In the genomic region with DNA sequence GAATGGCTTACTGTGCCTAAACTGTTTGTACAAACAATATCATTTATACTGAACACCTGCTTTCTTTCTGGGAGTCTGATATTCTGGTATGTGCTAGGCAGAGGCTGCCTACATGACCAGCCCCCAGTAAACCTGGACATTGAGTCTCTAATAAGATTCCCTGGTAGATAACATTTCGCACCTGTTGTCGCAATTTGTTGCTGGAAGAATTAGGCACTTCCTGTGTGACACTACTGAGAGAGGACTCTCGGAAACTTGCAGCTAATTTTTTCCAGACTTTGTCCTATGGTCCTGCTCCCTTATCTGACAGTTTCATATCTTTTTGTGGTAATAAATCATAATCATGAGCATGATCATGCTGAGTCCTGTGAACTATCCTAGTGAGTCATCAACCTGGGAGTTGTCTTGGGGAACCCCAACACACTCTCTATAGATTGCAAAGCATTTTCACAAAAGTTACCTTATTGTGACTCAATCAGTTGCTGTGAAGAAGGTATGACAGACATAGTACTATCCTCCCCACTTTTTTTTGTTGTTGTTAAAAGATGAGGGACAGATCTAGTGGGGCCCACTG, we compare ENCODE assay signal across 20 cellular contexts.
A peak's percentile ranks its signal among the peaks of the same experiment; 100 is the strongest.
DNase-seq lines count a peak whose midpoint lies in the region; ATAC-seq lines count a peak whose summit lies in the region.
"Had no signal": no experiment of that assay in that cellular context is flagged by ENCODE, and none has a peak within 500 bp of the region (broad histone marks: within the 10 kb centered on the region; RNA-seq: fewer than 3 reads in every experiment).

No MANE protein-coding gene starts in this region.

- H2BK15ac ChIP-seq in mesendoderm (replicated peaks; ENCODE audit: low read depth) = no peak overlapping the region

- ATAC-seq in GM18511 (IDR thresholded peaks at IDR 0.05; ENCODE audit: unreplicated experiment) = peak; percentile 72
- ATAC-seq in left cardiac atrium = no peak
- ATAC-seq in GM18870 (IDR thresholded peaks at IDR 0.05; ENCODE audit: unreplicated experiment) = no peak
- no peak for ATAC-seq in GM21825 (IDR thresholded peaks at IDR 0.05; ENCODE audit: unreplicated experiment)
- ATAC-seq: naive thymus-derived CD8-positive, alpha-beta T cell had no signal

- H4K5ac ChIP-seq in mesendoderm (ENCODE audit: low read length) = no peak overlapping the region

- H3K27ac ChIP-seq in mesendoderm (ENCODE audit: low read depth, low read length) = no peak overlapping the region
- H3K27ac ChIP-seq: brain microvascular endothelial cell, ovary, right atrium auricular region, thoracic aorta, vagina had no signal

- H3K9ac ChIP-seq in mesendoderm (ENCODE audit: low read length) = no peak overlapping the region

- peak; percentile 40 for DNase-seq in A172 (ENCODE audit: low spot score)
- peak; percentile 46 for DNase-seq in mesendoderm
- no peak for DNase-seq in left cardiac atrium
- DNase-seq: activated CD8-positive, alpha-beta memory T cell treated with anti-CD3 and anti-CD28 coated beads for 24 hours; brain microvascular endothelial cell; CD4-positive, alpha-beta T cell; DMS 273 treated with DMSO at 0.1 percent for 48 hours; glutamatergic neuron; Karpas-422; naive thymus-derived CD8-positive, alpha-beta T cell; NCI-H1694 treated with DMSO at 0.1 percent for 48 hours; T-helper 9 cell had no signal

- peaks cover 9% of the 10 kb centered on the region for H3K4me1 ChIP-seq in mesendoderm (ENCODE audit: control insufficient read depth, low read depth, low read length)
- H3K4me1 ChIP-seq: right atrium auricular region had no signal

- no peak overlapping the region for H3K23ac ChIP-seq in mesendoderm (ENCODE audit: low read length)

- no peak overlapping the region for H2AK5ac ChIP-seq in mesendoderm (ENCODE audit: low read length)

- H3K18ac ChIP-seq in mesendoderm (ENCODE audit: low read length) = no peak overlapping the region

- peak overlapping the region; percentile 17 for H3K27ac Mint-ChIP-seq in activated naive CD8-positive, alpha-beta T cell
- H3K27ac Mint-ChIP-seq: CD4-positive, alpha-beta T cell; naive thymus-derived CD8-positive, alpha-beta T cell had no signal

- H3K27me3 ChIP-seq in mesendoderm (ENCODE audit: insufficient read depth, low read length, poor library complexity) = no peaks in the 10 kb centered on the region
- H3K27me3 ChIP-seq: brain microvascular endothelial cell, ovary, right atrium auricular region, vagina had no signal

- H3K4me1 Mint-ChIP-seq in activated naive CD8-positive, alpha-beta T cell (ENCODE audit: low read depth) = no peaks in the 10 kb centered on the region
- H3K4me1 Mint-ChIP-seq: naive thymus-derived CD8-positive, alpha-beta T cell had no signal

- H3K56ac ChIP-seq in mesendoderm (ENCODE audit: low read length) = no peak overlapping the region

- H3K4me3 Mint-ChIP-seq in activated naive CD8-positive, alpha-beta T cell = no peak overlapping the region
- H3K4me3 Mint-ChIP-seq: CD4-positive, alpha-beta T cell; naive thymus-derived CD8-positive, alpha-beta T cell had no signal

- no peak overlapping the region for H2BK5ac ChIP-seq in mesendoderm (ENCODE audit: low read length)

- H3K27me3 Mint-ChIP-seq in activated naive CD8-positive, alpha-beta T cell = peaks cover 2% of the 10 kb centered on the region

- H3K79me2 ChIP-seq in mesendoderm (ENCODE audit: control insufficient read depth, insufficient read depth, low read length) = no peaks in the 10 kb centered on the region

- H3K36me3 ChIP-seq in mesendoderm (ENCODE audit: control insufficient read depth, insufficient read depth, low read length) = no peaks in the 10 kb centered on the region
- H3K36me3 ChIP-seq: brain microvascular endothelial cell, ovary, right atrium auricular region, thoracic aorta, vagina had no signal

- no peak overlapping the region for H4K8ac ChIP-seq in mesendoderm (ENCODE audit: low read depth, low read length)

- no peaks in the 10 kb centered on the region for H3K9me3 Mint-ChIP-seq in activated naive CD8-positive, alpha-beta T cell (ENCODE audit: low read depth)
- H3K9me3 Mint-ChIP-seq: CD4-positive, alpha-beta T cell had no signal

- H3K36me3 Mint-ChIP-seq in activated naive CD8-positive, alpha-beta T cell = no peaks in the 10 kb centered on the region
- H3K36me3 Mint-ChIP-seq: naive thymus-derived CD8-positive, alpha-beta T cell had no signal

- H3K79me1 ChIP-seq in mesendoderm (ENCODE audit: low read length) = no peaks in the 10 kb centered on the region

- H3K4me2 ChIP-seq in mesendoderm (ENCODE audit: low read length) = no peak overlapping the region

- no peak overlapping the region for H2BK120ac ChIP-seq in mesendoderm (ENCODE audit: low read depth, low read length)

- H3K4me3 ChIP-seq in mesendoderm (ENCODE audit: low read length) = no peak overlapping the region
- H3K4me3 ChIP-seq: ovary, right atrium auricular region, thoracic aorta, vagina had no signal

- intact Hi-C loops in left cardiac atrium (cut with DNase I) = no loop called here

- no CpG with 5 or more reads among the region's 3 CpGs for WGBS in mesendoderm (ENCODE audit: extremely low coverage, insufficient coverage, low lambda C conversion rate)

- no peak overlapping the region for H3K4ac ChIP-seq in mesendoderm (ENCODE audit: low read depth, low read length)
